In the genomic region with DNA sequence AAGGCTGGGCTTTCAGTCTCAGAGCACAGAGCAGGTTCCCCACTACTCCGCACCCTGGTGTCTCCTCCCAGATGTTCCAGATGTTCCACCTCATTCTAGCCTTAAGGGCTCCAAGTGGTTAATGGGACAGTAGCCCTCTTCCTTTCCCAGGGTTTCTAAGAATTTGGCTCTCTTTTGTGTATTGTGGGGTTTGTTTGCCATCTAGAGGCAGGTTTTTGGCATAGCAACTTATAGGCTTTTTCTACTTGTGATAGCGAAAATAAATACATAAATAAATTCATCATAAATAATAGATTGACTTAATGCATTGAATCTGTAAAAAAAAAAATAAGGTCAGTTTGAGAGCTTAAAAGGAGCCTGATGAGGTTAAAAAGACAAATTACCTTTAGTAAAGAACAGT, we compare ENCODE assay signal across 1 cellular context.
TF ChIP-seq lines count a peak whose summit lies in the region.

No MANE protein-coding gene starts in this region.

TF ChIP-seq in neural cell, 6 proteins besides CTCF, POLR2A, EP300 and RAD21:
- TF ChIP-seq SMC3 (conservative IDR thresholded peaks at IDR 0.05; ENCODE audit: poor library complexity): peak; percentile 42
